ENCODE assay signal across 24 cellular contexts in the genomic region with DNA sequence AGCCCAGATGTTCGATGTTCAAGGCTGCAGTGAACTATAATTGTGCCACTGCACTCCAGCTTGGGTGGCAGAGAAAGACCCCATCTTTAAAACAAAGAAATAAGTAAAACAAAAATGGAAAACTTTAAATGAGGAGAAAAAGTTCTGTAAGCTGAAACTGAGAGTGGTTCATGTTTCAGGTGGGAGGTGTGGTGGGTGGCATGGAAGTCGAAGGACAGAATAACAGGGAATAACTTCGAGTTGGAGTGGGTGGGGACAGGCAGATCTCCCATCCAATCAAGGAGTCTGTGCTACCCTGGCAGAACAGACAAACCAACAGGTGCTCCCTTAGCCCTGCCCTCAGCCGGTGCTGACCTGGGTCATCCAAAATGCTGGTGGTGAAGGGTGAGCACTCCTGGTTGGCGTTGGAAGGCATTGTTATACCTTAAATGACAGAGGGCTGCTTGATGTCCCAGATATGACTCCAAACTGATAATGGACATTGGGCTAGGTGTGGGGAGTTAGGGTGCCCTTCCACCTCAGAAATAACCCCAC.
DNase-seq lines count a peak whose midpoint lies in the region; ATAC-seq, FAIRE-seq and TF ChIP-seq lines count a peak whose summit lies in the region.
"Had no signal": no experiment of that assay in that cellular context is flagged by ENCODE, and none has a peak within 500 bp of the region (broad histone marks: within the 10 kb centered on the region; RNA-seq: fewer than 3 reads in every experiment).

No MANE protein-coding gene starts in this region.

- H3K36me3 ChIP-seq in H7 (replicated peaks; ENCODE audit: control insufficient read depth, insufficient read depth, low read length), result no peaks in the 10 kb centered on the region
- H3K36me3 ChIP-seq: SJCRH30 had no signal

- no peak for TF ChIP-seq EP300 in A549 (IDR thresholded peaks at IDR 0.05)

- TF ChIP-seq CTCF in A549 (IDR thresholded peaks at IDR 0.05), result no peak

- no peak for TF ChIP-seq RAD21 in A549 (conservative IDR thresholded peaks at IDR 0.05 in 1 of 2, IDR thresholded peaks at IDR 0.05 in 1 of 2)

- intact Hi-C loops in posterior vena cava (cut with DNase I), result no loop called here

- H3K4me3 ChIP-seq in A549 (no peak overlapping the region), H7 (ENCODE audit: insufficient read depth, low read depth, low read length) (no peak overlapping the region)
- H3K4me3 ChIP-seq: SJCRH30 had no signal

- CTCF ChIA-PET in A549 (lab: Yijun Ruan, JAX), result interaction anchor here (1.0 to 17.4 kb wide), 5 partner anchors 9 to 369 kb away, joined by 3 to 222 read pairs (median 30); no protein-coding TSS in a partner anchor

- no peak overlapping the region for H3K4me2 ChIP-seq in A549

- POLR2A ChIA-PET in A549 (lab: Yijun Ruan, JAX), result no interaction called here

- ATAC-seq in A549 (no peak), GM18505 (IDR thresholded peaks at IDR 0.05; ENCODE audit: unreplicated experiment) (no peak), GM19395 (IDR thresholded peaks at IDR 0.05; ENCODE audit: unreplicated experiment) (no peak)
- ATAC-seq: PC-3, SK-N-SH treated with all-trans-retinoic acid at 6 μM for 48 hours had no signal

- FAIRE-seq in A549 (lab: Jason Lieb, UNC), result no peak
- FAIRE-seq: G401.6, GM12891, GM19239 had no signal

- 79% methylated on average over 5 of the region's 5 CpGs for WGBS in A549 (ENCODE audit: missing lambda C conversion rate)

- peak overlapping the region; percentile 62 to 83; a peak in 2 of 6 replicates for H3K27ac ChIP-seq in A549
- H3K27ac ChIP-seq: SJCRH30 had no signal

- peaks cover 48% of the 10 kb centered on the region for H3K4me1 ChIP-seq in A549

- no peaks in the 10 kb centered on the region for H3K27me3 ChIP-seq in H7 (ENCODE audit: control insufficient read depth, insufficient read depth, low read length)
- H3K27me3 ChIP-seq: SJCRH30 had no signal

- H3K9me3 ChIP-seq in A549, result no peaks in the 10 kb centered on the region
- H3K9me3 ChIP-seq: SJCRH30 had no signal

- TF ChIP-seq POLR2A in A549 (IDR thresholded peaks at IDR 0.05; ENCODE audit: low read length) (no peak), GM18505 (IDR thresholded peaks at IDR 0.05; ENCODE audit: borderline replicate concordance, extremely low read depth, insufficient read depth, insufficient read length) (no peak)

- no peak for DNase-seq in A549 (ENCODE audit: low read depth in 1 of 2, low spot score in 1 of 2)
- DNase-seq in H7, result peak; percentile 10
- DNase-seq in iPS-NIHi7 (ENCODE audit: extremely low spot score), result peak; percentile 9
- DNase-seq in posterior vena cava (ENCODE audit: low spot score), result peak; percentile 60
- no peak for DNase-seq in NCI-H1092 (lab: John Stamatoyannopoulos, UW)
- DNase-seq: C1 segment of cervical spinal cord; CD4-positive, alpha-beta memory T cell; COR-L47; Karpas-422; NCI-H1105 treated with DMSO at 0.1 percent for 48 hours; NCI-H146; NCI-H1930; NCI-H2107; NCI-H446; NCI-H524 treated with DMSO at 0.1 percent for 48 hours; NCI-H774; PC-3; SJCRH30 had no signal

TF ChIP-seq in A549, 52 proteins besides CTCF, POLR2A, EP300 and RAD21:
- TF ChIP-seq TP53 (CRISPR knock-in tag; IDR thresholded peaks at IDR 0.05), result no peak
- no peak for TF ChIP-seq JUNB (IDR thresholded peaks at IDR 0.05)
- TF ChIP-seq FOSB (CRISPR knock-in tag; IDR thresholded peaks at IDR 0.05), result no peak
- TF ChIP-seq HOXA7 (CRISPR knock-in tag; IDR thresholded peaks at IDR 0.05), result no peak
- TF ChIP-seq EHMT2 (IDR thresholded peaks at IDR 0.05; ENCODE audit: low read depth), result no peak
- TF ChIP-seq SREBF2 (IDR thresholded peaks at IDR 0.05), result no peak
- no peak for TF ChIP-seq CBX2 (IDR thresholded peaks at IDR 0.05; ENCODE audit: borderline replicate concordance, low read depth)
- no peak for TF ChIP-seq ZFP36 (IDR thresholded peaks at IDR 0.05; ENCODE audit: borderline replicate concordance, partially characterized antibody)
- no peak for TF ChIP-seq EHF (CRISPR knock-in tag; IDR thresholded peaks at IDR 0.05)
- no peak for TF ChIP-seq HDAC2 (IDR thresholded peaks at IDR 0.05)
- TF ChIP-seq HOXB13 (CRISPR knock-in tag; IDR thresholded peaks at IDR 0.05; ENCODE audit: low read depth), result no peak
- no peak for TF ChIP-seq JUN (IDR thresholded peaks at IDR 0.05)
- TF ChIP-seq CBX8 (IDR thresholded peaks at IDR 0.05), result no peak
- TF ChIP-seq RFX5 (IDR thresholded peaks at IDR 0.05), result no peak

Comparison
In these comparisons a context has a peak if more than half of its experiments do, and no peak if none do; other contexts are left out.
1. DNase-seq: peak in H7 (single experiment), iPS-NIHi7 (single experiment) and posterior vena cava (single experiment); none in A549 (0 of 2) and NCI-H1092 (single experiment).